Comparison of ENCODE assay signal across 23 cellular contexts in genomic region chr10:69422676-69423075, GRCh38. TPM values are rescaled to one million over a fixed set of nuclear protein-coding genes. Genes with fewer than 3 reads are reported as not detected.
DNase-seq lines count a peak whose midpoint lies in the region; TF ChIP-seq lines count a peak whose summit lies in the region.
"Had no signal": no experiment of that assay in that cellular context is flagged by ENCODE, and none has a peak within 500 bp of the region (broad histone marks: within the 10 kb centered on the region; RNA-seq: fewer than 3 reads in every experiment).

No MANE protein-coding gene starts in this region.

- H3K4me1 ChIP-seq in esophagus muscularis mucosa (peaks cover 8 to 84% (median 75%) of the 10 kb centered on the region in 4 donors), muscle layer of duodenum (ENCODE audit: control insufficient read depth in 1 of 2, insufficient read depth in 2 of 2, low read length in 2 of 2) (peaks cover 13 to 31% of the 10 kb centered on the region in 2 donors), stomach (peaks cover 27 to 73% (median 53%) of the 10 kb centered on the region in 4 donors)

- peak; percentile 18 for DNase-seq in H7
- no peak for DNase-seq in esophagus muscularis mucosa (ENCODE audit: extremely low spot score)
- no peak for DNase-seq in stomach
- DNase-seq in NCI-H82 (lab: John Stamatoyannopoulos, UW): no peak
- DNase-seq in T-helper 2 cell treated with Interferon-gamma antibody and Interleukin-4, amounts not matched to agents 5 μg/mL and 100 μg/mL, for 36 hours (ENCODE audit: low spot score): no peak
- DNase-seq in caudate nucleus (lab: John Stamatoyannopoulos, UW): no peak
- no peak for DNase-seq in NCI-H2227 (lab: John Stamatoyannopoulos, UW; ENCODE audit: unreplicated experiment)
- DNase-seq: CD4-positive, CD25-positive, alpha-beta regulatory T cell; DND-41; NCI-H1436 treated with DMSO at 0.1 percent for 48 hours; NCI-H187 treated with DMSO at 0.1 percent for 48 hours; NCI-H2171 treated with DMSO at 0.1 percent for 48 hours; NCI-H524; NCI-H748 treated with DMSO at 0.1 percent for 48 hours; NK-92 treated with Interleukin-12 subunit alpha and Interleukin-12 subunit beta, amount 100 ng/mL, for 24 hours; PC-9; SJCRH30 had no signal

- H3K27me3 Mint-ChIP-seq in T-helper 2 cell treated with Interferon-gamma antibody and Interleukin-4, amounts not matched to agents 5 μg/mL and 100 μg/mL, for 36 hours (ENCODE audit: low read depth): no peaks in the 10 kb centered on the region

- H3K4me1 Mint-ChIP-seq in T-helper 2 cell treated with Interferon-gamma antibody and Interleukin-4, amounts not matched to agents 5 μg/mL and 100 μg/mL, for 36 hours (ENCODE audit: low read depth): peaks cover 21% of the 10 kb centered on the region

- H3K4me3 Mint-ChIP-seq in T-helper 2 cell treated with Interferon-gamma antibody and Interleukin-4, amounts not matched to agents 5 μg/mL and 100 μg/mL, for 36 hours: no peak overlapping the region

- TF ChIP-seq EP300 in esophagus muscularis mucosa (IDR thresholded peaks at IDR 0.05) (no peak), stomach (IDR thresholded peaks at IDR 0.05) (no peak)

- 75% methylated on average over 4 of the region's 4 CpGs for WGBS in esophagus muscularis mucosa
- WGBS in stomach, 5 donors: 81 to 93% (median 91%) methylated on average over 4 of the region's 4 CpGs

- no peak for TF ChIP-seq CTCF in esophagus muscularis mucosa (IDR thresholded peaks at IDR 0.05)
- no peak for TF ChIP-seq CTCF in stomach (IDR thresholded peaks at IDR 0.05)

- H3K36me3 Mint-ChIP-seq in T-helper 2 cell treated with Interferon-gamma antibody and Interleukin-4, amounts not matched to agents 5 μg/mL and 100 μg/mL, for 36 hours (ENCODE audit: low read depth): no peaks in the 10 kb centered on the region

- H3K36me3 ChIP-seq in H7 (replicated peaks; ENCODE audit: control insufficient read depth, insufficient read depth, low read length) (no peaks in the 10 kb centered on the region), esophagus muscularis mucosa (no peaks in the 10 kb centered on the region), muscle layer of duodenum (ENCODE audit: control insufficient read depth in 1 of 2, insufficient read depth in 2 of 2, low read length in 2 of 2) (no peaks in the 10 kb centered on the region), stomach (no peaks in the 10 kb centered on the region)
- H3K36me3 ChIP-seq: BLaER1, SJCRH30 had no signal

- H3K9me3 ChIP-seq in esophagus muscularis mucosa (no peaks in the 10 kb centered on the region), muscle layer of duodenum (ENCODE audit: control insufficient read depth in 1 of 2, low read length in 2 of 2) (no peaks in the 10 kb centered on the region), stomach (no peaks in the 10 kb centered on the region)
- H3K9me3 ChIP-seq: BLaER1, SJCRH30 had no signal

- H3K27me3 ChIP-seq in H7 (ENCODE audit: control insufficient read depth, insufficient read depth, low read length): no peaks in the 10 kb centered on the region; the same call in 1 of the 2 replicates
- no peaks in the 10 kb centered on the region for H3K27me3 ChIP-seq in esophagus muscularis mucosa
- H3K27me3 ChIP-seq in muscle layer of duodenum (ENCODE audit: low read depth, low read length): no peaks in the 10 kb centered on the region
- no peaks in the 10 kb centered on the region for H3K27me3 ChIP-seq in stomach
- H3K27me3 ChIP-seq: BLaER1, SJCRH30 had no signal

- H3K27ac ChIP-seq in esophagus muscularis mucosa (replicated peaks in 1 of 4): peak overlapping the region; percentile 95 to 98 (median 97)
- peak overlapping the region; percentile 60 for H3K27ac ChIP-seq in muscle layer of duodenum (ENCODE audit: low read length)
- peak overlapping the region in 4 of 5 donors; percentile 55 to 84 (median 70) for H3K27ac ChIP-seq in stomach
- H3K27ac ChIP-seq in caudate nucleus (ENCODE audit: low read depth, low read length): no peak overlapping the region
- H3K27ac ChIP-seq: BLaER1, PC-9, SJCRH30 had no signal

- no peak overlapping the region for H3K27ac Mint-ChIP-seq in T-helper 2 cell treated with Interferon-gamma antibody and Interleukin-4, amounts not matched to agents 5 μg/mL and 100 μg/mL, for 36 hours

- intact Hi-C loops in esophagus muscularis mucosa (cut with DNase I): no loop called here
- intact Hi-C loops in stomach (cut with DNase I; ENCODE audit: low total_unique reads): no loop called here

- TF ChIP-seq POLR2A in esophagus muscularis mucosa (IDR thresholded peaks at IDR 0.05; ENCODE audit: low read depth) (no peak), stomach (IDR thresholded peaks at IDR 0.05) (no peak)

- no peaks in the 10 kb centered on the region for H3K9me3 Mint-ChIP-seq in T-helper 2 cell treated with Interferon-gamma antibody and Interleukin-4, amounts not matched to agents 5 μg/mL and 100 μg/mL, for 36 hours

- no peak overlapping the region for H3K4me3 ChIP-seq in H7 (ENCODE audit: insufficient read depth, low read depth, low read length)
- no peak overlapping the region for H3K4me3 ChIP-seq in esophagus muscularis mucosa
- H3K4me3 ChIP-seq in muscle layer of duodenum (ENCODE audit: low read depth in 1 of 2, low read length in 2 of 2): no peak overlapping the region
- H3K4me3 ChIP-seq in stomach: no peak overlapping the region
- H3K4me3 ChIP-seq: BLaER1, K562, PC-9, SJCRH30 had no signal

RNA-seq across cellular contexts. Expression of gene TACR2, which starts 6.0 kb away (rescaled TPM):
- 0.48 TPM in 1 of 2 replicates, not detected in the other for total RNA-seq in H7 (2014; rRNA removed; shearing (Covaris generic))
- total RNA-seq in esophagus muscularis mucosa (10 to 100 TPM; 51.4 to 72.6 (median 68.1) TPM), stomach (100 to 1,000 TPM in 1 of 5 donors, 10 to 100 TPM in 3, 1 to 10 TPM in 1; 5.7 to 133 (median 14.3) TPM)
- 10 to 100 TPM in 1 of 3 donors, under 1 TPM in 1, not detected in 1; 0.56 to 67.8 TPM for polyA plus RNA-seq in stomach
- total RNA-seq: A172; CD4-positive, CD25-positive, alpha-beta regulatory T cell; H1; K562; PC-9 had no signal
- polyA plus RNA-seq: AG04450, K562 had no signal

RNA-seq across cellular contexts. Expression of gene TSPAN15, which starts 28.6 kb away (rescaled TPM):
- total RNA-seq in H7 (2014; rRNA removed; shearing (Covaris generic)): 5.0 and 6.5 TPM in 2 replicates
- 10 to 100 TPM; 40.3 to 59.4 (median 53.5) TPM for total RNA-seq in esophagus muscularis mucosa
- 100 to 1,000 TPM in 1 of 5 donors, 10 to 100 TPM in 4; 23.5 to 153 (median 97.4) TPM for total RNA-seq in stomach
- 10 to 100 TPM; 35.4 to 67.8 (median 55.8) TPM for polyA plus RNA-seq in stomach
